In genomic region chr2:238159676-238160205, GRCh38 we compare ENCODE assay signal across 10 cellular contexts. TPM values are rescaled to one million over a fixed set of nuclear protein-coding genes. Genes with fewer than 3 reads are reported as not detected.
DNase-seq lines count a peak whose midpoint lies in the region; ATAC-seq and TF ChIP-seq lines count a peak whose summit lies in the region.
"Had no signal": no experiment of that assay in that cellular context is flagged by ENCODE, and none has a peak within 500 bp of the region (broad histone marks: within the 10 kb centered on the region; RNA-seq: fewer than 3 reads in every experiment).

No MANE protein-coding gene starts in this region.

- POLR2A ChIA-PET in activated CD8-positive, alpha-beta T cell treated with anti-CD3 and anti-CD28 coated beads, Interleukin-2, amount 10 ng/mL, durations not matched to agents 7 days and 5 days (lab: Charles Lee): no interaction called here

- no peak for TF ChIP-seq CTCF in AG10803 (conservative IDR thresholded peaks at IDR 0.05; ENCODE audit: low read length)
- no peak for TF ChIP-seq CTCF in HFF-Myc (IDR thresholded peaks at IDR 0.05; ENCODE audit: low read depth, low read length, missing control alignments)
- TF ChIP-seq CTCF in kidney epithelial cell (IDR thresholded peaks at IDR 0.05; ENCODE audit: insufficient read depth, low read length, poor library complexity, severe bottlenecking): no peak
- TF ChIP-seq CTCF in omental fat pad (IDR thresholded peaks at IDR 0.05): no peak

- no peaks in the 10 kb centered on the region for H3K36me3 Mint-ChIP-seq in activated CD8-positive, alpha-beta T cell treated with anti-CD3 and anti-CD28 coated beads, Interleukin-2, amount 10 ng/mL, durations not matched to agents 7 days and 5 days (ENCODE audit: low read depth)

- CTCF ChIA-PET in activated CD8-positive, alpha-beta T cell treated with anti-CD3 and anti-CD28 coated beads, Interleukin-2, amount 10 ng/mL, durations not matched to agents 7 days and 5 days (lab: Charles Lee): interaction anchor here (1.2 to 2.7 kb wide), 3 partner anchors 14 to 104 kb away, joined by 3 to 19 read pairs (median 4); no protein-coding TSS in a partner anchor

- H3K4me1 Mint-ChIP-seq in activated CD8-positive, alpha-beta T cell treated with anti-CD3 and anti-CD28 coated beads, Interleukin-2, amount 10 ng/mL, durations not matched to agents 7 days and 5 days (ENCODE audit: low read depth): peaks cover 15% of the 10 kb centered on the region

- H3K27ac Mint-ChIP-seq in activated CD8-positive, alpha-beta T cell treated with anti-CD3 and anti-CD28 coated beads, Interleukin-2, amount 10 ng/mL, durations not matched to agents 7 days and 5 days: no peak overlapping the region

- H3K9me3 Mint-ChIP-seq in activated CD8-positive, alpha-beta T cell treated with anti-CD3 and anti-CD28 coated beads, Interleukin-2, amount 10 ng/mL, durations not matched to agents 7 days and 5 days (ENCODE audit: insufficient read depth): no peaks in the 10 kb centered on the region

- no peaks in the 10 kb centered on the region for H3K36me3 ChIP-seq in kidney epithelial cell (ENCODE audit: control insufficient read depth, insufficient read depth, low read length)

- H3K4me3 Mint-ChIP-seq in activated CD8-positive, alpha-beta T cell treated with anti-CD3 and anti-CD28 coated beads, Interleukin-2, amount 10 ng/mL, durations not matched to agents 7 days and 5 days: peak overlapping the region; percentile 55

- no peak for DNase-seq in AG10803 (ENCODE audit: low read depth)
- no peak for DNase-seq in HFF-Myc (ENCODE audit: extremely low read depth, low read depth)
- no peak for DNase-seq in activated CD8-positive, alpha-beta T cell treated with anti-CD3 and anti-CD28 coated beads, Interleukin-2, amount 10 ng/mL, durations not matched to agents 7 days and 5 days
- no peak for DNase-seq in kidney epithelial cell (ENCODE audit: low read depth)
- DNase-seq in omental fat pad (ENCODE audit: low spot score): no peak
- DNase-seq in NCI-H2107 (lab: John Stamatoyannopoulos, UW): no peak
- DNase-seq: NCI-H1048; stimulated activated CD4-positive, alpha-beta T cell treated with anti-CD3 and anti-CD28 coated beads, Interleukin-1b, Interleukin-23, amount 100 ng/mL, for 48 hours had no signal

- ATAC-seq in activated CD8-positive, alpha-beta T cell treated with anti-CD3 and anti-CD28 coated beads, Interleukin-2, amount 10 ng/mL, durations not matched to agents 7 days and 5 days: no peak
- ATAC-seq in HG03442 (IDR thresholded peaks at IDR 0.05; ENCODE audit: unreplicated experiment) (no peak), HG03280 (IDR thresholded peaks at IDR 0.05; ENCODE audit: unreplicated experiment) (no peak), omental fat pad (ENCODE audit: low FRiP score) (no peak)

- H3K4me3 ChIP-seq in AG10803 (ENCODE audit: low read length): peak overlapping the region; percentile 41
- H3K4me3 ChIP-seq in HFF-Myc (replicated peaks; ENCODE audit: low read depth, low read length): peak overlapping the region; percentile 35; the same call in 1 of the 2 replicates
- H3K4me3 ChIP-seq in kidney epithelial cell (ENCODE audit: low read depth, low read length): peak overlapping the region; percentile 55

- peaks cover 21% of the 10 kb centered on the region for H3K27me3 Mint-ChIP-seq in activated CD8-positive, alpha-beta T cell treated with anti-CD3 and anti-CD28 coated beads, Interleukin-2, amount 10 ng/mL, durations not matched to agents 7 days and 5 days (ENCODE audit: low read depth)

- H3K27me3 ChIP-seq in kidney epithelial cell (ENCODE audit: control insufficient read depth, insufficient read depth, low read length): no peaks in the 10 kb centered on the region

RNA-seq across cellular contexts. Expression of gene ERFE, which starts 1.0 kb away (rescaled TPM):
- under 1 TPM; 0.37 to 0.50 TPM for total RNA-seq in activated CD8-positive, alpha-beta T cell treated with anti-CD3 and anti-CD28 coated beads, Interleukin-2, amount 10 ng/mL, durations not matched to agents 7 days and 5 days
- total RNA-seq in kidney epithelial cell (106 and 113 TPM in 2 replicates), omental fat pad (1 to 10 TPM in 2 of 4 donors, not detected in 2; 1.1 to 1.9 TPM)

RNA-seq across cellular contexts. Expression of gene KLHL30, which starts 21.3 kb away (rescaled TPM):
- not detected for total RNA-seq in activated CD8-positive, alpha-beta T cell treated with anti-CD3 and anti-CD28 coated beads, Interleukin-2, amount 10 ng/mL, durations not matched to agents 7 days and 5 days
- total RNA-seq in kidney epithelial cell: 1.2 and 2.4 TPM in 2 replicates
- total RNA-seq in omental fat pad: 1 to 10 TPM in 1 of 4 donors, under 1 TPM in 3; 0.28 to 1.6 (median 0.57) TPM

RNA-seq across cellular contexts. Expression of gene ILKAP, which starts 43.8 kb away (rescaled TPM):
- total RNA-seq in activated CD8-positive, alpha-beta T cell treated with anti-CD3 and anti-CD28 coated beads, Interleukin-2, amount 10 ng/mL, durations not matched to agents 7 days and 5 days: 10 to 100 TPM; 58.3 to 62.7 TPM
- total RNA-seq in kidney epithelial cell (26.5 and 29.5 TPM in 2 replicates), omental fat pad (10 to 100 TPM; 20.2 to 51.8 (median 29.7) TPM)

RNA-seq across cellular contexts. Expression of gene ESPNL, which starts 59.6 kb away (rescaled TPM):
- total RNA-seq in activated CD8-positive, alpha-beta T cell treated with anti-CD3 and anti-CD28 coated beads, Interleukin-2, amount 10 ng/mL, durations not matched to agents 7 days and 5 days: under 1 TPM; 0.10 to 0.13 TPM
- total RNA-seq in kidney epithelial cell (3.5 and 3.8 TPM in 2 replicates), omental fat pad (under 1 TPM; 0.19 to 0.47 (median 0.25) TPM)

Comparison
In these comparisons a context has a peak if more than half of its experiments do, and no peak if none do; other contexts are left out.
1. RNA of gene ERFE, which starts 1.0 kb away (total RNA-seq): 106 to 113 TPM in kidney epithelial cell; 1.1 to 1.9 TPM in omental fat pad and 0.37 to 0.50 TPM in activated CD8-positive, alpha-beta T cell treated with anti-CD3 and anti-CD28 coated beads, Interleukin-2, amount 10 ng/mL, durations not matched to agents 7 days and 5 days; every median in the first group is over 10 times any median in the second.
2. Peak in every context shown above with its lines, with median percentiles within 50 percentile points of each other: H3K4me3 ChIP-seq.